ENCODE assay signal across 31 cellular contexts in the genomic region with DNA sequence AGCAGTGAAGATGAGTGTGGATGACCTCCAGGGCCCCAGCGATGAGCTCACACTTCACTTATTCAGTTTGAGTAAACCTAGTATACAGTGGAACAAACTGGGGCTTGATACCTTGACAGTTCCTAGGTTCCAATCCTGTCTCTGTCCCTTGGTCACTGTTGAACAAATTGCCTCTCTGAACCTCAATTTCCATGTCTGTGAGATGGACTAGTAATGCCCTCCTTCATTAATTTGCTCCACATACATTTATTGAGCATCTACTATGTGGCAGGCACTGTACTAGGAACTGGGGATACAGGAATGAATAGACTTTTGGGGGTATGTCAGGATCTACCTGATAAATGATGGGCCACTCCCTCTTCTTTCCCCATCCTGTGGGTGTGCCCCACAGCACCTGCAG.
"Had no signal": no experiment of that assay in that cellular context is flagged by ENCODE, and none has a peak within 500 bp of the region (broad histone marks: within the 10 kb centered on the region; RNA-seq: fewer than 3 reads in every experiment).

No MANE protein-coding gene starts in this region.

- H3K36me3 ChIP-seq: adrenal gland, cardiac muscle cell, colonic mucosa, esophagus squamous epithelium, gastroesophageal sphincter, WERI-Rb-1 had no signal

- H3K9me3 Mint-ChIP-seq: activated B cell treated with CpG ODN at 0.5 μM for 24 hours; activated CD8-positive, alpha-beta T cell treated with anti-CD3 and anti-CD28 coated beads for 36 hours; activated naive CD4-positive, alpha-beta T cell treated with anti-CD3 and anti-CD28 coated beads for 36 hours; activated naive CD4-positive, alpha-beta T cell treated with anti-CD3 and anti-CD28 coated beads, Interleukin-2, amount 50 U/mL, for 24 hours; activated naive CD8-positive, alpha-beta T cell treated with anti-CD3 and anti-CD28 coated beads for 36 hours; activated naive CD8-positive, alpha-beta T cell treated with anti-CD3 and anti-CD28 coated beads, Interleukin-2, amount 50 U/mL, for 24 hours; activated T-helper 1 cell treated with anti-CD3 and anti-CD28 coated beads, Interleukin-12 subunit alpha, Interleukin-12 subunit beta, Interleukin-2, Interleukin-4 antibody, amounts not matched to agents 30 ng/mL and 10 ng/mL and 1 ng/mL, durations not matched to agents 14 hours and 24 hours and 36 hours; activated T-helper 2 cell treated with anti-CD3 and anti-CD28 coated beads, Interferon-gamma antibody, Interleukin-2, Interleukin-4, amounts not matched to agents 10 μg/mL and 5 μg/mL and 100 μg/mL, durations not matched to agents 14 hours and 24 hours and 36 hours; T-helper 2 cell treated with Interferon-gamma antibody and Interleukin-4, amounts not matched to agents 5 μg/mL and 100 μg/mL, for 36 hours had no signal

- ATAC-seq: activated CD4-positive, CD25-positive, alpha-beta regulatory T cell treated with anti-CD3 and anti-CD28 coated beads, Interleukin-2, amount 50 U/mL, for 24 hours; activated CD8-positive, alpha-beta T cell treated with anti-CD3 and anti-CD28 coated beads for 36 hours; activated naive CD8-positive, alpha-beta T cell treated with anti-CD3 and anti-CD28 coated beads, Interleukin-2, amount 50 U/mL, for 24 hours; T-helper 17 cell had no signal

- H3K36me3 Mint-ChIP-seq: activated naive CD4-positive, alpha-beta T cell treated with anti-CD3 and anti-CD28 coated beads, Interleukin-2, amount 50 U/mL, for 24 hours; activated naive CD8-positive, alpha-beta T cell treated with anti-CD3 and anti-CD28 coated beads for 36 hours had no signal

- H3K4me3 Mint-ChIP-seq: activated B cell treated with CpG ODN at 0.5 μM for 24 hours; activated CD8-positive, alpha-beta T cell treated with anti-CD3 and anti-CD28 coated beads for 36 hours; activated naive CD4-positive, alpha-beta T cell treated with anti-CD3 and anti-CD28 coated beads for 36 hours; activated naive CD4-positive, alpha-beta T cell treated with anti-CD3 and anti-CD28 coated beads, Interleukin-2, amount 50 U/mL, for 24 hours; activated naive CD8-positive, alpha-beta T cell treated with anti-CD3 and anti-CD28 coated beads for 36 hours; activated naive CD8-positive, alpha-beta T cell treated with anti-CD3 and anti-CD28 coated beads, Interleukin-2, amount 50 U/mL, for 24 hours; activated T-helper 1 cell treated with anti-CD3 and anti-CD28 coated beads, Interleukin-12 subunit alpha, Interleukin-12 subunit beta, Interleukin-2, Interleukin-4 antibody, amounts not matched to agents 30 ng/mL and 10 ng/mL and 1 ng/mL, durations not matched to agents 14 hours and 24 hours and 36 hours; T-helper 17 cell; T-helper 2 cell treated with Interferon-gamma antibody and Interleukin-4, amounts not matched to agents 5 μg/mL and 100 μg/mL, for 36 hours had no signal

- H3K4me1 ChIP-seq: colonic mucosa had no signal

- H3K27ac ChIP-seq: adrenal gland, cardiac muscle cell, colonic mucosa, epithelial cell of prostate, WERI-Rb-1 had no signal

- H3K4me3 ChIP-seq: adrenal gland, body of pancreas, cardiac muscle cell, colonic mucosa, esophagus squamous epithelium, gastroesophageal sphincter had no signal

- H3K27ac Mint-ChIP-seq: activated B cell treated with CpG ODN at 0.5 μM for 24 hours; activated CD8-positive, alpha-beta T cell treated with anti-CD3 and anti-CD28 coated beads for 36 hours; activated naive CD4-positive, alpha-beta T cell treated with anti-CD3 and anti-CD28 coated beads for 36 hours; activated naive CD4-positive, alpha-beta T cell treated with anti-CD3 and anti-CD28 coated beads, Interleukin-2, amount 50 U/mL, for 24 hours; activated naive CD8-positive, alpha-beta T cell treated with anti-CD3 and anti-CD28 coated beads for 36 hours; activated naive CD8-positive, alpha-beta T cell treated with anti-CD3 and anti-CD28 coated beads, Interleukin-2, amount 50 U/mL, for 24 hours; activated T-helper 1 cell treated with anti-CD3 and anti-CD28 coated beads, Interleukin-12 subunit alpha, Interleukin-12 subunit beta, Interleukin-2, Interleukin-4 antibody, amounts not matched to agents 30 ng/mL and 10 ng/mL and 1 ng/mL, durations not matched to agents 14 hours and 24 hours and 36 hours; activated T-helper 2 cell treated with anti-CD3 and anti-CD28 coated beads, Interferon-gamma antibody, Interleukin-2, Interleukin-4, amounts not matched to agents 10 μg/mL and 5 μg/mL and 100 μg/mL, durations not matched to agents 14 hours and 24 hours and 36 hours; T-helper 17 cell; T-helper 2 cell treated with Interferon-gamma antibody and Interleukin-4, amounts not matched to agents 5 μg/mL and 100 μg/mL, for 36 hours had no signal

- FAIRE-seq: endometrium had no signal

- H3K9me3 ChIP-seq: adrenal gland, body of pancreas, colonic mucosa, esophagus squamous epithelium, gastroesophageal sphincter had no signal

- DNase-seq: activated B cell treated with CpG ODN at 0.5 μM for 24 hours; activated CD4-positive, alpha-beta T cell treated with anti-CD3 and anti-CD28 coated beads for 48 hours; activated CD4-positive, alpha-beta T cell treated with anti-CD3 and anti-CD28 coated beads, Interleukin-2, amount 50 U/mL, for 1 hour; activated CD4-positive, alpha-beta T cell treated with anti-CD3 and anti-CD28 coated beads, Interleukin-2, amount 50 U/mL, for 48 hours; activated CD8-positive, alpha-beta memory T cell treated with anti-CD3 and anti-CD28 coated beads for 24 hours; activated CD8-positive, alpha-beta T cell treated with anti-CD3 and anti-CD28 coated beads for 36 hours; activated effector memory CD4-positive, alpha-beta T cell treated with anti-CD3 and anti-CD28 coated beads, Interleukin-2, amount 50 U/mL, for 16 hours; activated naive CD4-positive, alpha-beta T cell treated with anti-CD3 and anti-CD28 coated beads for 36 hours; activated naive CD8-positive, alpha-beta T cell treated with anti-CD3 and anti-CD28 coated beads for 36 hours; activated naive CD8-positive, alpha-beta T cell treated with anti-CD3 and anti-CD28 coated beads, Interleukin-2, amount 50 U/mL, for 24 hours; activated T-cell treated with anti-CD3 and anti-CD28 coated beads, Interleukin-2, amount 50 U/mL, for 48 hours; central memory CD4-positive, alpha-beta T cell; cerebellar nuclear complex; effector CD8-positive, alpha-beta T cell; esophagus squamous epithelium; T-helper 1 cell; T-helper 17 cell; T1000; WERI-Rb-1 had no signal

- H3K27me3 ChIP-seq: adrenal gland, body of pancreas, cardiac muscle cell, colonic mucosa, gastroesophageal sphincter had no signal

- H3K4me1 Mint-ChIP-seq: activated naive CD4-positive, alpha-beta T cell treated with anti-CD3 and anti-CD28 coated beads, Interleukin-2, amount 50 U/mL, for 24 hours; activated naive CD8-positive, alpha-beta T cell treated with anti-CD3 and anti-CD28 coated beads, Interleukin-2, amount 50 U/mL, for 24 hours had no signal
